Comparison of ENCODE assay signal across 8 cellular contexts in genomic region chr16:67841198-67841815, GRCh38. TPM values are rescaled to one million over a fixed set of nuclear protein-coding genes. Genes with fewer than 3 reads are reported as not detected.
DNase-seq lines count a peak whose midpoint lies in the region; ATAC-seq and TF ChIP-seq lines count a peak whose summit lies in the region.

No MANE protein-coding gene starts in this region.

- H3K4me1 ChIP-seq in DND-41 (ENCODE audit: insufficient read depth, low read length), result peaks cover 46% of the 10 kb centered on the region
- H3K4me1 ChIP-seq in esophagus muscularis mucosa, result peaks cover 38 to 47% (median 45%) of the 10 kb centered on the region in 4 donors
- peaks cover 9% of the 10 kb centered on the region for H3K4me1 ChIP-seq in ovary (ENCODE audit: insufficient read depth)

- H2AFZ ChIP-seq in DND-41 (ENCODE audit: low read depth, low read length), result peak overlapping the region; percentile 89

- peaks cover 17% of the 10 kb centered on the region for H3K36me3 ChIP-seq in DND-41 (ENCODE audit: insufficient read depth, low read length)
- H3K36me3 ChIP-seq in esophagus muscularis mucosa, result no peaks in the 10 kb centered on the region
- H3K36me3 ChIP-seq in ovary, result no peaks in the 10 kb centered on the region

- H3K4me3 ChIP-seq in DND-41 (ENCODE audit: low read depth in 1 of 2, low read length in 2 of 2) (peak overlapping the region in 1 of 2 experiments; percentile 71; a peak in 2 of 4 replicates), esophagus muscularis mucosa (peak overlapping the region; percentile 86 to 94 (median 90)), ovary (peak overlapping the region; percentile 85)

- peaks cover 39% of the 10 kb centered on the region for H3K79me2 ChIP-seq in DND-41 (ENCODE audit: insufficient read depth, low read length)

- H4K20me1 ChIP-seq in DND-41 (ENCODE audit: insufficient read depth, low read length), result peaks cover 21% of the 10 kb centered on the region

- DNase-seq in DND-41 (no peak), RWPE1 (ENCODE audit: low spot score) (no peak), esophagus muscularis mucosa (ENCODE audit: extremely low spot score) (no peak), ovary (no peak), NCI-H1105 (lab: John Stamatoyannopoulos, UW) (no peak)
- no peak for DNase-seq in stimulated activated CD4-positive, alpha-beta T cell treated with anti-CD3 and anti-CD28 coated beads, Interleukin-4, amount 100 ng/mL, for 4 hours

- WGBS in esophagus muscularis mucosa, result 40% methylated on average over 17 of the region's 17 CpGs
- 40 to 42% (median 40%) methylated on average over 16 to 17 of the region's 17 CpGs for WGBS in ovary, 3 donors

- TF ChIP-seq CTCF in DND-41 (IDR thresholded peaks at IDR 0.05; ENCODE audit: borderline replicate concordance, extremely low read depth, low read length, poor library complexity, severe bottlenecking) (no peak), RWPE1 (conservative IDR thresholded peaks at IDR 0.05; ENCODE audit: low read depth) (no peak), esophagus muscularis mucosa (IDR thresholded peaks at IDR 0.05) (no peak), ovary (IDR thresholded peaks at IDR 0.05) (no peak)

- ATAC-seq in DND-41 (ENCODE audit: insufficient read depth, low read depth) (no peak), GM19397 (IDR thresholded peaks at IDR 0.05; ENCODE audit: unreplicated experiment) (no peak), HG02678 (IDR thresholded peaks at IDR 0.05; ENCODE audit: unreplicated experiment) (no peak)

- peak overlapping the region; percentile 92 for H3K4me2 ChIP-seq in DND-41 (ENCODE audit: insufficient read depth, low read length)

- intact Hi-C loops in esophagus muscularis mucosa (cut with DNase I) (no loop called here), ovary (cut with DNase I) (no loop called here)

- H3K27me3 ChIP-seq in DND-41 (ENCODE audit: insufficient read depth, low read length, poor library complexity), result no peaks in the 10 kb centered on the region
- H3K27me3 ChIP-seq in esophagus muscularis mucosa, result no peaks in the 10 kb centered on the region
- H3K27me3 ChIP-seq in ovary, result no peaks in the 10 kb centered on the region

- TF ChIP-seq EP300 in esophagus muscularis mucosa (IDR thresholded peaks at IDR 0.05), result no peak
- no peak for TF ChIP-seq EP300 in ovary (IDR thresholded peaks at IDR 0.05)

- peak overlapping the region; percentile 62 for H3K9ac ChIP-seq in DND-41 (ENCODE audit: low read depth, low read length)

- H3K27ac ChIP-seq in DND-41 (ENCODE audit: low read length) (peak overlapping the region; percentile 94), RWPE1 (peak overlapping the region; percentile 97), esophagus muscularis mucosa (replicated peaks in 1 of 4) (peak overlapping the region; percentile 98 to 99 (median 99)), ovary (peak overlapping the region in 1 of 2 donors; percentile 98)

- CTCF ChIA-PET in RWPE1 (lab: Yijun Ruan, JAX), result interaction anchor here (0.6 to 2.9 kb wide), 3 partner anchors 25 to 593 kb away, joined by 3 to 11 read pairs (median 4); no protein-coding TSS in a partner anchor

- TF ChIP-seq POLR2A in esophagus muscularis mucosa (IDR thresholded peaks at IDR 0.05; ENCODE audit: low read depth) (no peak), ovary (IDR thresholded peaks at IDR 0.05) (no peak)

- POLR2A ChIA-PET in RWPE1 (lab: Yijun Ruan, JAX; ENCODE audit: low non-redundant PET), result no interaction called here

- no peaks in the 10 kb centered on the region for H3K9me3 ChIP-seq in DND-41 (ENCODE audit: insufficient read depth, low read length, severe bottlenecking)
- no peaks in the 10 kb centered on the region for H3K9me3 ChIP-seq in esophagus muscularis mucosa
- no peaks in the 10 kb centered on the region for H3K9me3 ChIP-seq in ovary

RNA-seq across cellular contexts. Expression of gene THAP11, which starts 0.8 kb away (rescaled TPM):
- total RNA-seq in esophagus muscularis mucosa, result 100 to 1,000 TPM in 1 of 4 donors, 10 to 100 TPM in 3; 60.2 to 101 (median 78.3) TPM
- total RNA-seq in ovary, result 10 to 100 TPM; 31.0 to 59.7 (median 46.6) TPM
- polyA plus RNA-seq in ovary, result 10 to 100 TPM; 17.3 to 30.6 TPM

RNA-seq across cellular contexts. Expression of gene NUTF2, which starts 5.4 kb away (rescaled TPM):
- total RNA-seq in esophagus muscularis mucosa (100 to 1,000 TPM; 101 to 246 (median 174) TPM), ovary (10 to 100 TPM; 35.9 to 98.1 (median 67.8) TPM)
- polyA plus RNA-seq in ovary, result 100 to 1,000 TPM in 1 of 2 donors, 10 to 100 TPM in 1; 67.6 to 105 TPM

RNA-seq across cellular contexts. Expression of gene CENPT, which starts 6.2 kb away (rescaled TPM):
- total RNA-seq in esophagus muscularis mucosa (10 to 100 TPM; 30.3 to 50.7 (median 33.2) TPM), ovary (10 to 100 TPM; 35.8 to 44.9 (median 42.0) TPM)
- 10 to 100 TPM; 18.4 to 57.4 TPM for polyA plus RNA-seq in ovary

RNA-seq across cellular contexts. Expression of gene EDC4, which starts 31.5 kb away (rescaled TPM):
- 10 to 100 TPM; 49.9 to 70.9 (median 52.0) TPM for total RNA-seq in esophagus muscularis mucosa
- total RNA-seq in ovary, result 10 to 100 TPM; 34.7 to 65.3 (median 54.0) TPM
- polyA plus RNA-seq in ovary, result 10 to 100 TPM; 29.8 to 37.9 TPM

RNA-seq across cellular contexts. Expression of gene TSNAXIP1, which starts 34.6 kb away (rescaled TPM):
- 1 to 10 TPM in 3 of 4 donors, under 1 TPM in 1; 0.83 to 2.2 (median 1.1) TPM for total RNA-seq in esophagus muscularis mucosa
- total RNA-seq in ovary, result 10 to 100 TPM in 1 of 7 donors, 1 to 10 TPM in 6; 2.4 to 13.1 (median 3.2) TPM
- 1 to 10 TPM; 2.7 to 3.7 TPM for polyA plus RNA-seq in ovary
